ENCODE assay signal across 8 cellular contexts in genomic region chr12:124513297-124513867, GRCh38. TPM values are rescaled to one million over a fixed set of nuclear protein-coding genes. Genes with fewer than 3 reads are reported as not detected.
A peak's percentile ranks its signal among the peaks of the same experiment; 100 is the strongest.
DNase-seq lines count a peak whose midpoint lies in the region; ATAC-seq and TF ChIP-seq lines count a peak whose summit lies in the region.

No MANE protein-coding gene starts in this region.

- H3K27me3 ChIP-seq in hepatocyte (no peaks in the 10 kb centered on the region), rectal smooth muscle tissue (ENCODE audit: control insufficient read depth, insufficient read depth, low read length) (no peaks in the 10 kb centered on the region)

- WGBS in hepatocyte (ENCODE audit: low lambda C conversion rate, missing lambda C conversion rate): 80% methylated on average over 7 of the region's 7 CpGs

- peaks cover 93% of the 10 kb centered on the region for H3K79me2 ChIP-seq in hepatocyte

- no peaks in the 10 kb centered on the region for H3K9me3 ChIP-seq in hepatocyte (ENCODE audit: low read depth)

- no peak for TF ChIP-seq CTCF in VCaP (conservative IDR thresholded peaks at IDR 0.05)
- no peak for TF ChIP-seq CTCF in hepatocyte (IDR thresholded peaks at IDR 0.05; ENCODE audit: poor library complexity)

- no peak overlapping the region for H2AFZ ChIP-seq in hepatocyte

- peak; percentile 76 for DNase-seq in ELF-1 (ENCODE audit: low read depth, low spot score)
- DNase-seq in hepatocyte (ENCODE audit: low spot score): no peak
- DNase-seq in NCI-H2171 (lab: John Stamatoyannopoulos, UW): no peak
- DNase-seq in AG08396 (ENCODE audit: low spot score): no peak
- no peak for DNase-seq in stimulated activated CD4-positive, alpha-beta T cell treated with anti-CD3 and anti-CD28 coated beads, Interleukin-12 subunit alpha, Interleukin-12 subunit beta, amount 100 ng/mL, for 4 hours

- H3K4me1 ChIP-seq in hepatocyte (ENCODE audit: insufficient read depth) (peaks cover 62% of the 10 kb centered on the region), rectal smooth muscle tissue (ENCODE audit: control insufficient read depth, insufficient read depth, low read length) (peaks cover 56% of the 10 kb centered on the region)

- H3K36me3 ChIP-seq in hepatocyte (replicated peaks; ENCODE audit: insufficient read depth, low read depth) (no peaks in the 10 kb centered on the region), rectal smooth muscle tissue (ENCODE audit: control insufficient read depth, insufficient read depth, low read length) (peaks cover 7% of the 10 kb centered on the region)

- H4K20me1 ChIP-seq in hepatocyte (ENCODE audit: insufficient read depth, poor library complexity, severe bottlenecking): peaks cover 60% of the 10 kb centered on the region

- H3K9me2 ChIP-seq in hepatocyte (replicated peaks; ENCODE audit: insufficient read depth): no peaks in the 10 kb centered on the region

- H3K4me3 ChIP-seq in hepatocyte (no peak overlapping the region), rectal smooth muscle tissue (ENCODE audit: low read length) (peak overlapping the region; percentile 16)

- no peak overlapping the region for H3K9ac ChIP-seq in rectal smooth muscle tissue (ENCODE audit: low read length)

- ATAC-seq in GM21367 (IDR thresholded peaks at IDR 0.05; ENCODE audit: unreplicated experiment): no peak

- peak overlapping the region; percentile 100; the same call in 1 of the 2 replicates for H3K27ac ChIP-seq in VCaP
- H3K27ac ChIP-seq in hepatocyte: peak overlapping the region; percentile 87
- peak overlapping the region; percentile 77 for H3K27ac ChIP-seq in rectal smooth muscle tissue (ENCODE audit: low read depth, low read length)

- H3K4me2 ChIP-seq in hepatocyte: peak overlapping the region; percentile 53

RNA-seq across cellular contexts. Expression of gene NCOR2, which starts 54.0 kb away (rescaled TPM):
- 12.9 and 40.3 TPM in 2 replicates for total RNA-seq in hepatocyte
- 121 and 136 TPM in 2 replicates for polyA plus RNA-seq in hepatocyte
